ENCODE assay signal across 16 cellular contexts in the genomic region with DNA sequence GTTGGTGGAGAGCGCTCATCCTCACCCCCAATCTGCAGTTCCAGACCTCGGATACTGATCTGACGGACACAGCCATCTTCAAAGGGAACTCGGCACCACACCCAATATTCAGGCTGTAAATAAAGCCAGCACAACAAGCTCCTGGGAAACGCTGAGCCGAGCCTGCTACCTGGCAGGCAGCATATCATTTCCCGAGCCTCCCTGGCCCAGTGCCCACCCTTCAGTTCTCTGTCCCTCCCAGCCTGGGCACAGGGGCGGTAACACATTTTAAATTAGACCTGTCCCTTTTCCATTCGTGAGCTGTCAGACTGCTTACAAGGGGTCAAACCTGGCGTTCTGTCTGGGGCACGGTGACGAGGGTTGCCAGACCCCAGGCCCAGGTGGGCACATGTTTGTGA.
DNase-seq lines count a peak whose midpoint lies in the region; ATAC-seq and TF ChIP-seq lines count a peak whose summit lies in the region.
"Had no signal": no experiment of that assay in that cellular context is flagged by ENCODE, and none has a peak within 500 bp of the region (broad histone marks: within the 10 kb centered on the region; RNA-seq: fewer than 3 reads in every experiment).

No MANE protein-coding gene starts in this region.

- peak; percentile 29 for ATAC-seq in esophagus mucosa
- no peak for ATAC-seq in HG03280 (IDR thresholded peaks at IDR 0.05; ENCODE audit: unreplicated experiment)

- H3K27me3 ChIP-seq in smooth muscle cell (ENCODE audit: low read depth): no peaks in the 10 kb centered on the region
- H3K27me3 ChIP-seq: BLaER1, neutrophil, spleen had no signal

- no peaks in the 10 kb centered on the region for H4K20me1 ChIP-seq in smooth muscle cell (ENCODE audit: low read depth)
- H4K20me1 ChIP-seq: BLaER1 had no signal

- H3K27ac ChIP-seq in mesodermal cell (ENCODE audit: low read depth, low read length, severe bottlenecking) (peak overlapping the region; percentile 80), skin epidermis (peak overlapping the region in 15 of 21 experiments; percentile 8 to 80 (median 57)), smooth muscle cell (ENCODE audit: low read depth) (no peak overlapping the region)
- H3K27ac ChIP-seq: BLaER1, neutrophil, SK-N-MC, spleen had no signal

- no peak overlapping the region for H3K4me3 ChIP-seq in mesodermal cell (ENCODE audit: extremely low read depth, insufficient read depth, low read length, poor library complexity, severe bottlenecking)
- H3K4me3 ChIP-seq in skin epidermis: no peak overlapping the region
- no peak overlapping the region for H3K4me3 ChIP-seq in smooth muscle cell
- H3K4me3 ChIP-seq: BLaER1, SK-N-MC, spleen had no signal

- no peaks in the 10 kb centered on the region for H3K79me2 ChIP-seq in smooth muscle cell (ENCODE audit: low read depth)

- peaks cover 20% of the 10 kb centered on the region for H3K9me3 ChIP-seq in mesodermal cell (ENCODE audit: control insufficient read depth, low read length)
- H3K9me3 ChIP-seq in smooth muscle cell (replicated peaks; ENCODE audit: low read depth): peaks cover 16% of the 10 kb centered on the region
- H3K9me3 ChIP-seq: neutrophil had no signal

- H3K4me2 ChIP-seq in smooth muscle cell: no peak overlapping the region
- H3K4me2 ChIP-seq: BLaER1 had no signal

- peaks cover 4% of the 10 kb centered on the region for H3K4me1 ChIP-seq in mesodermal cell (ENCODE audit: control insufficient read depth, insufficient read depth, low read length, poor library complexity, severe bottlenecking)
- H3K4me1 ChIP-seq in smooth muscle cell (ENCODE audit: low read depth): no peaks in the 10 kb centered on the region
- H3K4me1 ChIP-seq: BLaER1, spleen had no signal

- H3K36me3 ChIP-seq in mesodermal cell (ENCODE audit: control insufficient read depth, insufficient read depth, low read length): no peaks in the 10 kb centered on the region
- H3K36me3 ChIP-seq in smooth muscle cell (ENCODE audit: low read depth): no peaks in the 10 kb centered on the region
- H3K36me3 ChIP-seq: BLaER1, neutrophil, spleen had no signal

- DNase-seq in NCI-H146 treated with DMSO at 0.1 percent for 48 hours (lab: John Stamatoyannopoulos, UW; ENCODE audit: unreplicated experiment) (peak; percentile 6), smooth muscle cell (lab: John Stamatoyannopoulos, UW; ENCODE audit: unreplicated experiment) (no peak)
- no peak for DNase-seq in NK-92 treated with Interleukin-12 subunit alpha and Interleukin-12 subunit beta, amount 100 ng/mL, for 24 hours (lab: John Stamatoyannopoulos, UW)
- DNase-seq: activated CD4-positive, alpha-beta memory T cell treated with anti-CD3 and anti-CD28 coated beads, Interleukin-2, amount 10 ng/mL, durations not matched to agents 7 days and 5 days; amygdala; MV-4-11; NCI-H446 treated with DMSO at 0.1 percent for 48 hours; OCI-M1; spleen had no signal

- no peaks in the 10 kb centered on the region for H3F3A ChIP-seq in smooth muscle cell (ENCODE audit: low read depth)

- H2AFZ ChIP-seq in smooth muscle cell (ENCODE audit: low read depth): no peak overlapping the region

- TF ChIP-seq CTCF in smooth muscle cell (IDR thresholded peaks at IDR 0.05; ENCODE audit: borderline replicate concordance, insufficient read depth, poor library complexity, severe bottlenecking): no peak

- 73 to 78% methylated on average over 9 to 10 of the region's 12 CpGs for WGBS in mesodermal cell (ENCODE audit: insufficient coverage in 2 of 2), 2 experiments
- 89% methylated on average over 12 of the region's 12 CpGs for WGBS in smooth muscle cell (ENCODE audit: low lambda C conversion rate)

- H3K9ac ChIP-seq in smooth muscle cell (ENCODE audit: low read depth): no peak overlapping the region
- H3K9ac ChIP-seq: BLaER1 had no signal
